ENCODE assay signal across 1 cellular context in genomic region chr11:63491614-63492372, GRCh38.
TF ChIP-seq lines count a peak whose summit lies in the region.

No MANE protein-coding gene starts in this region.

TF ChIP-seq in HepG2, 621 proteins besides CTCF, POLR2A, EP300 and RAD21 (continued from another document and continues in another):
- TF ChIP-seq ARID4A (CRISPR knock-in tag; IDR thresholded peaks at IDR 0.05; ENCODE audit: borderline replicate concordance) (no peak), CHD4 (IDR thresholded peaks at IDR 0.05; ENCODE audit: borderline replicate concordance, low read length) (no peak), FOXA3 (CRISPR knock-in tag; IDR thresholded peaks at IDR 0.05) (peak; percentile 66), ZBTB25 (CRISPR knock-in tag; IDR thresholded peaks at IDR 0.05) (peak; percentile 33; the same call in 1 of the 2 replicates), SOX6 (IDR thresholded peaks at IDR 0.05) (no peak), SOX6 (CRISPR knock-in tag; IDR thresholded peaks at IDR 0.05) (peak; percentile 85), ZGPAT (CRISPR knock-in tag; IDR thresholded peaks at IDR 0.05) (peak; percentile 38; the same call in 1 of the 2 replicates), NR2F6 (IDR thresholded peaks at IDR 0.05) (peak; percentile 53), NR2F6 (CRISPR knock-in tag; IDR thresholded peaks at IDR 0.05) (no peak), TCF7L2 (IDR thresholded peaks at IDR 0.05; ENCODE audit: low read depth, low read length) (peak; percentile 72), FOXJ3 (CRISPR knock-in tag; IDR thresholded peaks at IDR 0.05; ENCODE audit: borderline replicate concordance) (peak; percentile 57; the same call in 1 of the 2 replicates), ARID5B (CRISPR knock-in tag; IDR thresholded peaks at IDR 0.05) (peak; percentile 67), GATA4 (IDR thresholded peaks at IDR 0.05; ENCODE audit: borderline replicate concordance, low read depth) (peak; percentile 94), PHF21A (CRISPR knock-in tag; IDR thresholded peaks at IDR 0.05) (0 out of 2 replicates have a peak, but pooled peaks have one; percentile 16), GFI1 (CRISPR knock-in tag; IDR thresholded peaks at IDR 0.05; ENCODE audit: borderline replicate concordance) (0 out of 2 replicates have a peak, but pooled peaks have one; percentile 27), NR2F2 (IDR thresholded peaks at IDR 0.05; ENCODE audit: borderline replicate concordance, low read depth) (peak; percentile 54; the same call in 1 of the 2 replicates), ZNF503 (CRISPR knock-in tag; IDR thresholded peaks at IDR 0.05) (peak; percentile 56; the same call in 1 of the 2 replicates), PATZ1 (CRISPR knock-in tag; IDR thresholded peaks at IDR 0.05) (peak; percentile 79), NCOR1 (IDR thresholded peaks at IDR 0.05; ENCODE audit: borderline replicate concordance, low read length) (peak; percentile 25; the same call in 1 of the 2 replicates), HOXA7 (CRISPR knock-in tag; IDR thresholded peaks at IDR 0.05) (no peak), HMG20A (CRISPR knock-in tag; IDR thresholded peaks at IDR 0.05; ENCODE audit: borderline replicate concordance) (peak; percentile 71), MNT (IDR thresholded peaks at IDR 0.05) (no peak), REST (IDR thresholded peaks at IDR 0.05; ENCODE audit: borderline replicate concordance in 1 of 2, low read depth in 1 of 2, low read length in 2 of 2) (peak in 1 of 2 experiments; percentile 14; a peak in 1 of 4 replicates), ZNF441 (CRISPR knock-in tag; IDR thresholded peaks at IDR 0.05; ENCODE audit: borderline replicate concordance) (no peak), ZNF281 (CRISPR knock-in tag; IDR thresholded peaks at IDR 0.05; ENCODE audit: borderline replicate concordance) (peak; percentile 33; the same call in 1 of the 2 replicates), TEF (CRISPR knock-in tag; IDR thresholded peaks at IDR 0.05) (0 out of 2 replicates have a peak, but pooled peaks have one; percentile 50), HOXD1 (CRISPR knock-in tag; IDR thresholded peaks at IDR 0.05) (0 out of 2 replicates have a peak, but pooled peaks have one; percentile 25)
